Comparison of ENCODE assay signal across 14 cellular contexts in genomic region chr3:72763751-72764440, GRCh38.
DNase-seq lines count a peak whose midpoint lies in the region; ATAC-seq and TF ChIP-seq lines count a peak whose summit lies in the region.
"Had no signal": no experiment of that assay in that cellular context is flagged by ENCODE, and none has a peak within 500 bp of the region (broad histone marks: within the 10 kb centered on the region; RNA-seq: fewer than 3 reads in every experiment).

No MANE protein-coding gene starts in this region.

- intact Hi-C loops in CD4-positive, alpha-beta T cell (cut with DNase I, micrococcal nuclease), result loop anchor here in 1 of 2 experiments (10.0 kb wide), 1 partner anchor 231 kb away; the partner anchor contains the start of gene PPP4R2
- intact Hi-C loops in naive thymus-derived CD4-positive, alpha-beta T cell (cut with micrococcal nuclease), result loop anchor here in 1 of 2 donors (5.0 kb wide), 1 partner anchor 42 kb away; no protein-coding TSS in a partner anchor

- peaks cover 0 to 13% of the 10 kb centered on the region in 2 donors for H3K4me1 ChIP-seq in naive thymus-derived CD4-positive, alpha-beta T cell (ENCODE audit: control insufficient read depth in 2 of 2, insufficient read depth in 2 of 2, low read length in 2 of 2)

- H3K4me1 Mint-ChIP-seq in CD4-positive, alpha-beta T cell (ENCODE audit: low read depth), result peaks cover 57% of the 10 kb centered on the region
- H3K4me1 Mint-ChIP-seq in naive thymus-derived CD4-positive, alpha-beta T cell, result peaks cover 13 to 66% (median 58%) of the 10 kb centered on the region in 7 donors

- H3K9me3 ChIP-seq in CD4-positive, alpha-beta T cell (ENCODE audit: control insufficient read depth, low read length), result no peaks in the 10 kb centered on the region
- no peaks in the 10 kb centered on the region for H3K9me3 ChIP-seq in naive thymus-derived CD4-positive, alpha-beta T cell (ENCODE audit: control insufficient read depth in 2 of 3, low read length in 3 of 3)

- no peak overlapping the region for H3K27ac ChIP-seq in CD4-positive, alpha-beta T cell (ENCODE audit: low read depth, low read length)
- H3K27ac ChIP-seq in naive thymus-derived CD4-positive, alpha-beta T cell (ENCODE audit: low read depth, low read length), result no peak overlapping the region
- H3K27ac ChIP-seq in RWPE1, result no peak overlapping the region

- no peaks in the 10 kb centered on the region for H3K27me3 Mint-ChIP-seq in CD4-positive, alpha-beta T cell
- no peaks in the 10 kb centered on the region for H3K27me3 Mint-ChIP-seq in naive thymus-derived CD4-positive, alpha-beta T cell
- H3K27me3 Mint-ChIP-seq: CD4-positive, alpha-beta memory T cell had no signal

- H3K4me3 Mint-ChIP-seq in CD4-positive, alpha-beta T cell, result no peak overlapping the region
- no peak overlapping the region for H3K4me3 Mint-ChIP-seq in naive thymus-derived CD4-positive, alpha-beta T cell
- H3K4me3 Mint-ChIP-seq: CD4-positive, alpha-beta memory T cell; GM23338 had no signal

- TF ChIP-seq POLR2A in NB4 (IDR thresholded peaks at IDR 0.05; ENCODE audit: extremely low read depth, insufficient read length), result no peak

- H3K27ac Mint-ChIP-seq in CD4-positive, alpha-beta T cell, result peak overlapping the region; percentile 40
- peak overlapping the region in 6 of 9 donors; percentile 0 to 75 (median 18) for H3K27ac Mint-ChIP-seq in naive thymus-derived CD4-positive, alpha-beta T cell
- H3K27ac Mint-ChIP-seq: GM23338 had no signal

- no peak for TF ChIP-seq CTCF in CD4-positive, alpha-beta T cell (IDR thresholded peaks at IDR 0.05)
- TF ChIP-seq CTCF in NB4 (IDR thresholded peaks at IDR 0.05; ENCODE audit: low read depth, low read length) (no peak), choroid plexus epithelial cell (conservative IDR thresholded peaks at IDR 0.05; ENCODE audit: low read depth, low read length) (no peak), RWPE1 (conservative IDR thresholded peaks at IDR 0.05; ENCODE audit: low read depth) (no peak)

- CTCF ChIA-PET in CD4-positive, alpha-beta T cell (lab: Charles Lee), result interaction anchor here (0.7 kb wide), 1 partner anchor 22 kb away, joined by 3 read pairs; no protein-coding TSS in a partner anchor
- CTCF ChIA-PET in naive thymus-derived CD4-positive, alpha-beta T cell (lab: Charles Lee), result no interaction called here
- CTCF ChIA-PET in RWPE1 (lab: Yijun Ruan, JAX), result no interaction called here

- H3K36me3 ChIP-seq in naive thymus-derived CD4-positive, alpha-beta T cell (ENCODE audit: control insufficient read depth in 2 of 3, insufficient read depth in 3 of 3, low read length in 3 of 3), result no peaks in the 10 kb centered on the region

- ATAC-seq in CD4-positive, alpha-beta T cell (ENCODE audit: poor library complexity), result no peak
- ATAC-seq in naive thymus-derived CD4-positive, alpha-beta T cell, result no peak
- ATAC-seq: GM23338 had no signal

- peaks cover 30% of the 10 kb centered on the region for H3K36me3 Mint-ChIP-seq in CD4-positive, alpha-beta T cell (ENCODE audit: low read depth)
- H3K36me3 Mint-ChIP-seq in naive thymus-derived CD4-positive, alpha-beta T cell, result peaks cover 4 to 39% (median 13%) of the 10 kb centered on the region in 5 donors

- DNase-seq in CD4-positive, alpha-beta T cell, result no peak
- DNase-seq in NB4 (ENCODE audit: low read depth) (peak; percentile 7), choroid plexus epithelial cell (ENCODE audit: low read depth) (peak; percentile 9), RWPE1 (ENCODE audit: low spot score) (no peak), SHP77 (lab: John Stamatoyannopoulos, UW) (no peak)
- no peak for DNase-seq in naive thymus-derived CD4-positive, alpha-beta T cell
- no peak for DNase-seq in activated CD8-positive, alpha-beta memory T cell treated with anti-CD3 and anti-CD28 coated beads for 24 hours
- DNase-seq: CD4-positive, alpha-beta memory T cell; DMS79; KG1; NCI-H1436; NCI-H2029 treated with DMSO at 0.1 percent for 48 hours; NCI-H524 had no signal

- no peaks in the 10 kb centered on the region for H3K27me3 ChIP-seq in CD4-positive, alpha-beta T cell (ENCODE audit: control insufficient read depth, insufficient read depth, low read length)
- no peaks in the 10 kb centered on the region for H3K27me3 ChIP-seq in naive thymus-derived CD4-positive, alpha-beta T cell (ENCODE audit: control insufficient read depth in 2 of 2, insufficient read depth in 2 of 2, low read length in 2 of 2)

- H3K4me3 ChIP-seq in NB4 (ENCODE audit: low read depth, low read length) (no peak overlapping the region), choroid plexus epithelial cell (ENCODE audit: low read depth, low read length) (no peak overlapping the region)
- no peak overlapping the region for H3K4me3 ChIP-seq in naive thymus-derived CD4-positive, alpha-beta T cell (ENCODE audit: low read length)
- H3K4me3 ChIP-seq: GM23338 had no signal

- POLR2A ChIA-PET in CD4-positive, alpha-beta T cell (lab: Charles Lee), result no interaction called here
- POLR2A ChIA-PET in naive thymus-derived CD4-positive, alpha-beta T cell (lab: Charles Lee), result interaction anchor here (1.5 to 2.6 kb wide), 2 partner anchors 9 to 44 kb away, joined by 3 to 9 read pairs; no protein-coding TSS in a partner anchor
- POLR2A ChIA-PET in RWPE1 (lab: Yijun Ruan, JAX; ENCODE audit: low non-redundant PET), result no interaction called here

- H3K9me3 Mint-ChIP-seq in CD4-positive, alpha-beta T cell, result no peaks in the 10 kb centered on the region
- H3K9me3 Mint-ChIP-seq in naive thymus-derived CD4-positive, alpha-beta T cell, result peaks cover 0 to 2% (median 0%) of the 10 kb centered on the region in 11 donors
- H3K9me3 Mint-ChIP-seq: CD4-positive, alpha-beta memory T cell; GM23338 had no signal

Comparison
In these comparisons a context has a peak if more than half of its experiments do, and no peak if none do; other contexts are left out.
1. DNase-seq: peak in NB4 (single experiment) and choroid plexus epithelial cell (single experiment); none in CD4-positive, alpha-beta T cell (0 of 10), naive thymus-derived CD4-positive, alpha-beta T cell (0 of 9), activated CD8-positive, alpha-beta memory T cell treated with anti-CD3 and anti-CD28 coated beads for 24 hours (single experiment), RWPE1 (single experiment) and SHP77 (0 of 2).